Comparison of ENCODE assay signal across 8 cellular contexts in genomic region chr4:38675167-38676121, GRCh38. TPM values are rescaled to one million over a fixed set of nuclear protein-coding genes. Genes with fewer than 3 reads are reported as not detected.
DNase-seq lines count a peak whose midpoint lies in the region; ATAC-seq and TF ChIP-seq lines count a peak whose summit lies in the region.

No MANE protein-coding gene starts in this region.

- H3K4me3 ChIP-seq in CD4-positive, CD25-positive, alpha-beta regulatory T cell (ENCODE audit: low read depth, low read length): peak overlapping the region; percentile 70
- no peak overlapping the region for H3K4me3 ChIP-seq in NB4 (ENCODE audit: low read depth, low read length)
- H3K4me3 ChIP-seq in SK-N-MC: peak overlapping the region; percentile 33; the same call in 1 of the 2 replicates
- no peak overlapping the region for H3K4me3 ChIP-seq in testis

- H3K4me3 Mint-ChIP-seq in CD4-positive, CD25-positive, alpha-beta regulatory T cell: peak overlapping the region; percentile 67 to 93 (median 90)
- peak overlapping the region; percentile 50 for H3K4me3 Mint-ChIP-seq in activated naive CD4-positive, alpha-beta T cell treated with anti-CD3 and anti-CD28 coated beads, Interleukin-2, amount 10 ng/mL, durations not matched to agents 7 days and 5 days
- no peak overlapping the region for H3K4me3 Mint-ChIP-seq in osteocyte (ENCODE audit: unreplicated experiment)

- no peaks in the 10 kb centered on the region for H3K9me3 Mint-ChIP-seq in CD4-positive, CD25-positive, alpha-beta regulatory T cell
- no peaks in the 10 kb centered on the region for H3K9me3 Mint-ChIP-seq in activated naive CD4-positive, alpha-beta T cell treated with anti-CD3 and anti-CD28 coated beads, Interleukin-2, amount 10 ng/mL, durations not matched to agents 7 days and 5 days
- H3K9me3 Mint-ChIP-seq in osteocyte (ENCODE audit: unreplicated experiment): no peaks in the 10 kb centered on the region

- H3K27ac ChIP-seq in CD4-positive, CD25-positive, alpha-beta regulatory T cell (ENCODE audit: insufficient read depth, low read length, poor library complexity, severe bottlenecking): peak overlapping the region; percentile 89
- H3K27ac ChIP-seq in SK-N-MC: peak overlapping the region; percentile 19; the same call in 1 of the 2 replicates
- H3K27ac ChIP-seq in testis: peak overlapping the region in 1 of 2 donors; percentile 99

- H3K9me3 ChIP-seq in CD4-positive, CD25-positive, alpha-beta regulatory T cell (ENCODE audit: control insufficient read depth in 2 of 2, low read length in 2 of 2): no peaks in the 10 kb centered on the region
- H3K9me3 ChIP-seq in SK-N-MC (ENCODE audit: low read depth, low read length) (no peaks in the 10 kb centered on the region), testis (no peaks in the 10 kb centered on the region)

- no peak for TF ChIP-seq POLR2A in NB4 (IDR thresholded peaks at IDR 0.05; ENCODE audit: extremely low read depth, insufficient read length)
- no peak for TF ChIP-seq POLR2A in testis (IDR thresholded peaks at IDR 0.05)

- intact Hi-C loops in testis (cut with DNase I; ENCODE audit: low total_unique reads): no loop called here

- CTCF ChIA-PET in activated naive CD4-positive, alpha-beta T cell treated with anti-CD3 and anti-CD28 coated beads, Interleukin-2, amount 10 ng/mL, durations not matched to agents 7 days and 5 days (lab: Charles Lee): interaction anchor here (0.6 to 5.8 kb wide), 28 partner anchors 8 to 1306 kb away, joined by 3 to 141 read pairs (median 4); no protein-coding TSS in a partner anchor

- 20 to 21% methylated on average over 7 of the region's 7 CpGs for WGBS in testis, 2 donors

- peaks cover 33% of the 10 kb centered on the region for H3K36me3 Mint-ChIP-seq in CD4-positive, CD25-positive, alpha-beta regulatory T cell
- H3K36me3 Mint-ChIP-seq in activated naive CD4-positive, alpha-beta T cell treated with anti-CD3 and anti-CD28 coated beads, Interleukin-2, amount 10 ng/mL, durations not matched to agents 7 days and 5 days: peaks cover 29% of the 10 kb centered on the region
- peaks cover 13% of the 10 kb centered on the region for H3K36me3 Mint-ChIP-seq in osteocyte (ENCODE audit: unreplicated experiment)

- peaks cover 80% of the 10 kb centered on the region for H3K4me1 ChIP-seq in CD4-positive, CD25-positive, alpha-beta regulatory T cell (ENCODE audit: control insufficient read depth, insufficient read depth, low read length, poor library complexity, severe bottlenecking)
- peaks cover 54% of the 10 kb centered on the region for H3K4me1 ChIP-seq in testis

- no peak overlapping the region for H3K9ac ChIP-seq in SK-N-MC (ENCODE audit: insufficient read length)

- H3K27me3 ChIP-seq in CD4-positive, CD25-positive, alpha-beta regulatory T cell (ENCODE audit: control insufficient read depth, insufficient read depth, low read length): no peaks in the 10 kb centered on the region
- H3K27me3 ChIP-seq in testis: no peaks in the 10 kb centered on the region

- H3K36me3 ChIP-seq in CD4-positive, CD25-positive, alpha-beta regulatory T cell (ENCODE audit: control insufficient read depth, insufficient read depth, low read length): peaks cover 17% of the 10 kb centered on the region
- peaks cover 3% of the 10 kb centered on the region; the same call in 1 of the 2 replicates for H3K36me3 ChIP-seq in SK-N-MC (ENCODE audit: insufficient read depth, low read length)
- no peaks in the 10 kb centered on the region for H3K36me3 ChIP-seq in testis (ENCODE audit: low read depth, missing control alignments)

- ATAC-seq in CD4-positive, CD25-positive, alpha-beta regulatory T cell (ENCODE audit: low read depth in 2 of 2): peak; percentile 62 to 71
- peak; percentile 59 for ATAC-seq in GM21529 (IDR thresholded peaks at IDR 0.05; ENCODE audit: unreplicated experiment)

- DNase-seq in CD4-positive, CD25-positive, alpha-beta regulatory T cell: peak; percentile 71 to 89 (median 83)
- peak; percentile 90 for DNase-seq in NB4 (ENCODE audit: low read depth)
- peak; percentile 40 for DNase-seq in SK-N-MC (ENCODE audit: low read depth, low spot score)
- peak; percentile 91 for DNase-seq in activated naive CD4-positive, alpha-beta T cell treated with anti-CD3 and anti-CD28 coated beads, Interleukin-2, amount 10 ng/mL, durations not matched to agents 7 days and 5 days
- peak; percentile 68 for DNase-seq in germinal center (ENCODE audit: low spot score)
- DNase-seq in osteocyte (ENCODE audit: extremely low spot score, unreplicated experiment): peak; percentile 92
- DNase-seq in testis: peak; percentile 94

- peaks cover 51 to 97% (median 80%) of the 10 kb centered on the region in 4 donors for H3K4me1 Mint-ChIP-seq in CD4-positive, CD25-positive, alpha-beta regulatory T cell
- peaks cover 83% of the 10 kb centered on the region for H3K4me1 Mint-ChIP-seq in activated naive CD4-positive, alpha-beta T cell treated with anti-CD3 and anti-CD28 coated beads, Interleukin-2, amount 10 ng/mL, durations not matched to agents 7 days and 5 days
- H3K4me1 Mint-ChIP-seq in osteocyte (ENCODE audit: unreplicated experiment): peaks cover 81% of the 10 kb centered on the region

- peaks cover 4% of the 10 kb centered on the region for H3K27me3 Mint-ChIP-seq in CD4-positive, CD25-positive, alpha-beta regulatory T cell
- H3K27me3 Mint-ChIP-seq in activated naive CD4-positive, alpha-beta T cell treated with anti-CD3 and anti-CD28 coated beads, Interleukin-2, amount 10 ng/mL, durations not matched to agents 7 days and 5 days: no peaks in the 10 kb centered on the region
- no peaks in the 10 kb centered on the region for H3K27me3 Mint-ChIP-seq in osteocyte (ENCODE audit: unreplicated experiment)

- TF ChIP-seq CTCF in NB4 (IDR thresholded peaks at IDR 0.05; ENCODE audit: low read depth, low read length) (peak; percentile 96), osteocyte (IDR thresholded peaks at IDR 0.05) (peak; percentile 92), testis (IDR thresholded peaks at IDR 0.05) (peak; percentile 88 to 93 (median 91))

- peak overlapping the region; percentile 77 to 94 (median 82) for H3K27ac Mint-ChIP-seq in CD4-positive, CD25-positive, alpha-beta regulatory T cell
- H3K27ac Mint-ChIP-seq in activated naive CD4-positive, alpha-beta T cell treated with anti-CD3 and anti-CD28 coated beads, Interleukin-2, amount 10 ng/mL, durations not matched to agents 7 days and 5 days: peak overlapping the region; percentile 53
- peak overlapping the region; percentile 57 for H3K27ac Mint-ChIP-seq in osteocyte (ENCODE audit: unreplicated experiment)

RNA-seq across cellular contexts. Expression of gene KLF3, which starts 11.4 kb away (rescaled TPM):
- total RNA-seq in CD4-positive, CD25-positive, alpha-beta regulatory T cell: 126 TPM
- polyA plus RNA-seq in CD4-positive, CD25-positive, alpha-beta regulatory T cell: 10 to 100 TPM; 74.9 to 89.6 (median 83.7) TPM
- total RNA-seq in osteocyte: 42.4 and 43.7 TPM in 2 replicates
- total RNA-seq in testis: 10 to 100 TPM; 21.2 to 24.6 TPM
- polyA plus RNA-seq in testis (ENCODE audit: insufficient read depth, low read depth, low replicate concordance): 16.4 TPM

Comparison
In these comparisons a context has a peak if more than half of its experiments do, and no peak if none do; other contexts are left out.
1. DNase-seq: peak in every context shown above with its lines; median percentile 94 in testis; 92 in osteocyte; 91 in activated naive CD4-positive, alpha-beta T cell treated with anti-CD3 and anti-CD28 coated beads, Interleukin-2, amount 10 ng/mL, durations not matched to agents 7 days and 5 days; 90 in NB4; 83 in CD4-positive, CD25-positive, alpha-beta regulatory T cell; 68 in germinal center; 40 in SK-N-MC.
2. H3K4me3 ChIP-seq: peak in CD4-positive, CD25-positive, alpha-beta regulatory T cell (single experiment) and SK-N-MC (single experiment); none in NB4 (single experiment) and testis (0 of 2).
3. Peak in every context shown above with its lines, with median percentiles within 50 percentile points of each other: H3K27ac Mint-ChIP-seq and CTCF ChIP-seq.